In genomic region chr10:59236064-59236697, GRCh38 we compare ENCODE assay signal across 10 cellular contexts. TPM values are rescaled to one million over a fixed set of nuclear protein-coding genes. Genes with fewer than 3 reads are reported as not detected.
"Had no signal": no experiment of that assay in that cellular context is flagged by ENCODE, and none has a peak within 500 bp of the region (broad histone marks: within the 10 kb centered on the region; RNA-seq: fewer than 3 reads in every experiment).

No MANE protein-coding gene starts in this region.

- FAIRE-seq: H1, H54, HTR-8/SVneo had no signal

- H3K4me2 ChIP-seq: GM23338 had no signal

- DNase-seq: H9, HCEC 1CT, HFFc6, KG1 had no signal

- H3K4me3 ChIP-seq: GM23338 had no signal

- ATAC-seq: GM23338 had no signal

- H2AFZ ChIP-seq: GM23338 had no signal

RNA-seq across cellular contexts. Expression of gene PHYHIPL, which starts 59.7 kb away (rescaled TPM):
- total RNA-seq: HFFc6, HT-29 had no signal
- polyA plus RNA-seq: IgD-negative memory B cell had no signal
